Comparison of ENCODE assay signal across 2 cellular contexts in genomic region chr22:39087098-39087497, GRCh38.
TF ChIP-seq lines count a peak whose summit lies in the region.

No MANE protein-coding gene starts in this region.

TF ChIP-seq in HEK293, 187 proteins besides CTCF, POLR2A, EP300 and RAD21:
- no peak for TF ChIP-seq BCL11A (tag by site-specific recombination; IDR thresholded peaks at IDR 0.05; ENCODE audit: low read depth)
- TF ChIP-seq WT1 (tag by site-specific recombination; IDR thresholded peaks at IDR 0.05) = peak; percentile 60
- TF ChIP-seq ZNF544 (tag by site-specific recombination; IDR thresholded peaks at IDR 0.05) = no peak
- 0 out of 2 replicates have a peak, but pooled peaks have one; percentile 24 for TF ChIP-seq ZBTB17 (tag by site-specific recombination; IDR thresholded peaks at IDR 0.05)
- TF ChIP-seq ZNF398 (tag by site-specific recombination; IDR thresholded peaks at IDR 0.05) = peak; percentile 50
TF ChIP-seq in HEK293: peak in this region for 3.

TF ChIP-seq in HepG2, 621 proteins besides CTCF, POLR2A, EP300 and RAD21:
- TF ChIP-seq ZMYM3 (CRISPR knock-in tag; IDR thresholded peaks at IDR 0.05) (no peak), SUZ12 (IDR thresholded peaks at IDR 0.05; ENCODE audit: low read depth, low read length) (no peak), HOXA9 (CRISPR knock-in tag; IDR thresholded peaks at IDR 0.05; ENCODE audit: borderline replicate concordance) (no peak)
